Comparison of ENCODE assay signal across 9 cellular contexts in the genomic region with DNA sequence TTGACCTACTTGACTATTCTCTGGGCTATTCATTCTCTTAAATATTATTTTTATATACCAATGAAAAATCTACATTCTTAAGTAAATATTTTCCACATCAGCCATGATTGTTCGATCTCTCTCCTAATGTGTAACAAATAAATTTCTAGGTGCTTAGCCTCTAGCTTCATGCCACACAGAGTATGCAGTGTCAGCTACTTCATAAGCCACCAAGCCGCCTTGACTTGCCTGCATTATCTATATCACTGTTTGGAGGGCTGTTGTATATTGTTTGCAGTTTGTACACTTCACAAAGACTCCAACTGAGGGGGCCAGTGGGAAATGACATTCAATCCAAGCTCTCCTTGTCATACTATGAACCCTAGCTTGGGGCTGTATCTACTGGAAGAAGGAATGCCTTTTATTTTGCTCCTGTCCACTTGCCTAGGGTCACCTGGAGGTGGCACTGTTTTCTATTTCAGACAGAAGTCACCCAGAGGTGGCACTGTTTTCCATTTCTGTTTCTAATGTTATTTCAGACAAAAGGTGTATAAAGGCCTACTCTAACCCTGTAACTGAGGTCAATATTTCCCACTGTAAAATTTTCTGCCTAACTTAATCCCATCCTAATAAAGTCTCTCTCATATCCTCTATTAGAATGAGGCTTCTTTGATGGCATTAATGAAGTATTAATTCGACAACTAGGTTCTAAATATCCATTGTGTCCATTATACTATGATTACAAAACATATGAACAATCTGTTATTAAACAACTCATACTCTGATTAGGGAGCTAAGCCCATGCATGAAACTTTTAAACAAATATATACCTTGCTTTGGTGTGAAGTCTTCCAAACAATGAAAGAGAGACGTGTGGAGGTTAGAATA. TPM values are rescaled to one million over a fixed set of nuclear protein-coding genes. Genes with fewer than 3 reads are reported as not detected.
DNase-seq lines count a peak whose midpoint lies in the region; ATAC-seq, FAIRE-seq and TF ChIP-seq lines count a peak whose summit lies in the region.
"Had no signal": no experiment of that assay in that cellular context is flagged by ENCODE, and none has a peak within 500 bp of the region (broad histone marks: within the 10 kb centered on the region; RNA-seq: fewer than 3 reads in every experiment).

No MANE protein-coding gene starts in this region.

- H3K9me3 ChIP-seq in astrocyte (ENCODE audit: insufficient read depth, low read depth, low read length) = no peaks in the 10 kb centered on the region
- H3K9me3 ChIP-seq in liver (ENCODE audit: control insufficient read depth in 4 of 4, low read length in 3 of 4) = no peaks in the 10 kb centered on the region
- H3K9me3 ChIP-seq in tibial artery = no peaks in the 10 kb centered on the region
- H3K9me3 ChIP-seq: neutrophil had no signal

- no peaks in the 10 kb centered on the region for H3K27me3 Mint-ChIP-seq in astrocyte (ENCODE audit: low read depth, unreplicated experiment)

- H3K27ac ChIP-seq in HL-60 (replicated peaks) = no peak overlapping the region
- no peak overlapping the region for H3K27ac ChIP-seq in astrocyte (ENCODE audit: low read depth, low read length)
- no peak overlapping the region for H3K27ac ChIP-seq in liver (ENCODE audit: low read depth in 1 of 2, low read length in 2 of 2)
- no peak overlapping the region for H3K27ac ChIP-seq in tibial artery
- H3K27ac ChIP-seq: neutrophil had no signal

- H3K4me3 ChIP-seq in HL-60 (replicated peaks; ENCODE audit: insufficient read depth, low read length) (no peak overlapping the region), astrocyte (ENCODE audit: insufficient read depth, low read depth, low read length) (no peak overlapping the region), liver (ENCODE audit: low read depth in 1 of 3, low read length in 3 of 3) (no peak overlapping the region), tibial artery (no peak overlapping the region)

- no peaks in the 10 kb centered on the region for H3K9me3 Mint-ChIP-seq in astrocyte (ENCODE audit: unreplicated experiment)

- 89% methylated on average over 4 of the region's 4 CpGs for WGBS in liver

- H3K4me3 Mint-ChIP-seq in astrocyte (ENCODE audit: unreplicated experiment) = no peak overlapping the region

- H3K4me2 ChIP-seq in astrocyte (ENCODE audit: low read length) = no peak overlapping the region

- ATAC-seq in GM21526 (IDR thresholded peaks at IDR 0.05; ENCODE audit: low FRiP score, unreplicated experiment) = peak; percentile 100

- peak; percentile 92 to 95 for TF ChIP-seq RAD21 in liver (IDR thresholded peaks at IDR 0.05)

- H3K9ac ChIP-seq in astrocyte (ENCODE audit: low read length) = no peak overlapping the region
- H3K9ac ChIP-seq in liver (ENCODE audit: low read depth in 1 of 2, low read length in 2 of 2) = no peak overlapping the region

- H3K27me3 ChIP-seq in HL-60 (ENCODE audit: insufficient read depth, poor library complexity, severe bottlenecking) (no peaks in the 10 kb centered on the region), astrocyte (ENCODE audit: insufficient read depth, low read length) (no peaks in the 10 kb centered on the region), liver (ENCODE audit: control insufficient read depth in 4 of 4, insufficient read depth in 4 of 4, low read length in 3 of 4) (no peaks in the 10 kb centered on the region), tibial artery (no peaks in the 10 kb centered on the region)
- H3K27me3 ChIP-seq: neutrophil had no signal

- peaks cover 8% of the 10 kb centered on the region for H3K36me3 Mint-ChIP-seq in astrocyte (ENCODE audit: low read depth, unreplicated experiment)

- H3K4me1 Mint-ChIP-seq in astrocyte (ENCODE audit: low read depth, unreplicated experiment) = peaks cover 27% of the 10 kb centered on the region

- peak; percentile 2 for DNase-seq in NCI-H2196 (lab: John Stamatoyannopoulos, UW; ENCODE audit: unreplicated experiment)
- DNase-seq in NCI-H2196 treated with DMSO at 0.1 percent for 48 hours (lab: John Stamatoyannopoulos, UW; ENCODE audit: unreplicated experiment) = no peak
- DNase-seq in HL-60 (ENCODE audit: low read depth in 1 of 2, low spot score in 1 of 2) = peak; percentile 10 to 34
- peak; percentile 60 for DNase-seq in SKM-1 (lab: John Stamatoyannopoulos, UW; ENCODE audit: unreplicated experiment)
- DNase-seq in astrocyte (ENCODE audit: low read depth) = no peak
- no peak for DNase-seq in tibial artery

- peak; percentile 91 for TF ChIP-seq CTCF in HL-60 (IDR thresholded peaks at IDR 0.05; ENCODE audit: insufficient read depth, low read length)
- TF ChIP-seq CTCF in astrocyte (IDR thresholded peaks at IDR 0.05; ENCODE audit: insufficient read depth, low read depth, low read length) = peak; percentile 65
- peak; percentile 92 for TF ChIP-seq CTCF in liver (IDR thresholded peaks at IDR 0.05; ENCODE audit: low read depth, low read length, missing input control)
- TF ChIP-seq CTCF in tibial artery (IDR thresholded peaks at IDR 0.05) = peak; percentile 16 to 22

- peak overlapping the region; percentile 53 for H3K27ac Mint-ChIP-seq in astrocyte (ENCODE audit: unreplicated experiment)

- peak; percentile 49 for FAIRE-seq in astrocyte (lab: Jason Lieb, UNC)

- H4K20me1 ChIP-seq in astrocyte (ENCODE audit: insufficient read depth, low read length) = peaks cover 51% of the 10 kb centered on the region

- no peaks in the 10 kb centered on the region for H3K4me1 ChIP-seq in astrocyte (ENCODE audit: insufficient read depth, low read length)
- no peaks in the 10 kb centered on the region for H3K4me1 ChIP-seq in liver (ENCODE audit: control insufficient read depth in 4 of 4, insufficient read depth in 4 of 4, low read length in 3 of 4)
- H3K4me1 ChIP-seq in tibial artery = peaks cover 0 to 65% (median 5%) of the 10 kb centered on the region in 4 donors

- peaks cover 99% of the 10 kb centered on the region for H3K79me2 ChIP-seq in astrocyte (ENCODE audit: insufficient read depth, low read length)

- intact Hi-C loops in tibial artery (cut with DNase I; ENCODE audit: low total_unique reads) = no loop called here

- no peak overlapping the region for H2AFZ ChIP-seq in astrocyte (ENCODE audit: low read depth, low read length)

- H3K36me3 ChIP-seq in astrocyte (ENCODE audit: insufficient read depth, low read length) (no peaks in the 10 kb centered on the region), liver (ENCODE audit: control insufficient read depth in 4 of 4, insufficient read depth in 3 of 4, low read depth in 1 of 4, low read length in 3 of 4) (no peaks in the 10 kb centered on the region), tibial artery (no peaks in the 10 kb centered on the region)
- H3K36me3 ChIP-seq: neutrophil had no signal

TF ChIP-seq in liver, 16 proteins besides CTCF, POLR2A, EP300 and RAD21:
- peak; percentile 16 for TF ChIP-seq NR2F2 (IDR thresholded peaks at IDR 0.05)
- TF ChIP-seq SP1 (IDR thresholded peaks at IDR 0.05) = peak; percentile 7
- peak; percentile 34 to 75 for TF ChIP-seq RXRA (IDR thresholded peaks at IDR 0.05)
- TF ChIP-seq HNF4A (conservative IDR thresholded peaks at IDR 0.05) = peak in 1 of 2 donors; percentile 42
- TF ChIP-seq, protein P1, sequence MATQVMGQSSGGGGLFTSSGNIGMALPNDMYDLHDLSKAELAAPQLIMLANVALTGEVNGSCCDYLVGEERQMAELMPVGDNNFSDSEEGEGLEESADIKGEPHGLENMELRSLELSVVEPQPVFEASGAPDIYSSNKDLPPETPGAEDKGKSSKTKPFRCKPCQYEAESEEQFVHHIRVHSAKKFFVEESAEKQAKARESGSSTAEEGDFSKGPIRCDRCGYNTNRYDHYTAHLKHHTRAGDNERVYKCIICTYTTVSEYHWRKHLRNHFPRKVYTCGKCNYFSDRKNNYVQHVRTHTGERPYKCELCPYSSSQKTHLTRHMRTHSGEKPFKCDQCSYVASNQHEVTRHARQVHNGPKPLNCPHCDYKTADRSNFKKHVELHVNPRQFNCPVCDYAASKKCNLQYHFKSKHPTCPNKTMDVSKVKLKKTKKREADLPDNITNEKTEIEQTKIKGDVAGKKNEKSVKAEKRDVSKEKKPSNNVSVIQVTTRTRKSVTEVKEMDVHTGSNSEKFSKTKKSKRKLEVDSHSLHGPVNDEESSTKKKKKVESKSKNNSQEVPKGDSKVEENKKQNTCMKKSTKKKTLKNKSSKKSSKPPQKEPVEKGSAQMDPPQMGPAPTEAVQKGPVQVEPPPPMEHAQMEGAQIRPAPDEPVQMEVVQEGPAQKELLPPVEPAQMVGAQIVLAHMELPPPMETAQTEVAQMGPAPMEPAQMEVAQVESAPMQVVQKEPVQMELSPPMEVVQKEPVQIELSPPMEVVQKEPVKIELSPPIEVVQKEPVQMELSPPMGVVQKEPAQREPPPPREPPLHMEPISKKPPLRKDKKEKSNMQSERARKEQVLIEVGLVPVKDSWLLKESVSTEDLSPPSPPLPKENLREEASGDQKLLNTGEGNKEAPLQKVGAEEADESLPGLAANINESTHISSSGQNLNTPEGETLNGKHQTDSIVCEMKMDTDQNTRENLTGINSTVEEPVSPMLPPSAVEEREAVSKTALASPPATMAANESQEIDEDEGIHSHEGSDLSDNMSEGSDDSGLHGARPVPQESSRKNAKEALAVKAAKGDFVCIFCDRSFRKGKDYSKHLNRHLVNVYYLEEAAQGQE (IDR thresholded peaks at IDR 0.05) = no peak
TF ChIP-seq in liver: peak in this region for 4.

RNA-seq across cellular contexts. Expression of a gene that starts 36.4 kb away (rescaled TPM):
- total RNA-seq in astrocyte = 429 and 580 TPM in 2 replicates
- 10 to 100 TPM; 11.6 to 83.5 TPM for total RNA-seq in liver
- 1 to 10 TPM; 3.2 to 6.5 TPM for polyA plus RNA-seq in liver

Comparison
In these comparisons a context has a peak if more than half of its experiments do, and no peak if none do; other contexts are left out.
1. DNase-seq: peak in NCI-H2196 (single experiment), HL-60 (2 of 2) and SKM-1 (single experiment); none in NCI-H2196 treated with DMSO at 0.1 percent for 48 hours (single experiment), astrocyte (single experiment) and tibial artery (0 of 2).
2. CTCF ChIP-seq: peak in every context shown above with its lines; median percentile 92 in liver; 91 in HL-60; 65 in astrocyte; 19 in tibial artery.